29 cellular contexts compared by ENCODE assay signal in the genomic region with DNA sequence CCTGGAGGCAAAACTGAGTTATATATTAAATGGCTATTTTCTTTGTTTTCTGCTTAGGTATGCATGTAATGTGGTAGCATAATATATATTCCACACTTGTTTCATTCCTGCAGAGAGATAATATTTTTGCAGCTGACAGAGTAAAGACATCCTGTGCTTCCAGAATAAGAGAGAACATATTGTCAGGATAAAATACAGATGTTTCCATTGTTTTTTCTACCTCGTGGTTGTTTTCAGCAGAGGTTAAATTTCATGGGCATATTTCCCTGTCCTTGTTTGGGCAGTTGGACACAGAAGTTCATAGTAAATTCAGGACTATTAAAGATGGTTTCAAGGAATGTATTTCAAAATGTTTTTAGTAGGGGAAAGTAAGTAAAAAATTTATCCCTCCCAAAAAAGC. TPM values are rescaled to one million over a fixed set of nuclear protein-coding genes. Genes with fewer than 3 reads are reported as not detected.
"Had no signal": no experiment of that assay in that cellular context is flagged by ENCODE, and none has a peak within 500 bp of the region (broad histone marks: within the 10 kb centered on the region; RNA-seq: fewer than 3 reads in every experiment).

No MANE protein-coding gene starts in this region.

- DNase-seq: activated CD4-positive, alpha-beta memory T cell treated with anti-CD3 and anti-CD28 coated beads for 36 hours; activated CD4-positive, alpha-beta T cell treated with anti-CD3 and anti-CD28 coated beads for 36 hours; activated CD4-positive, CD25-positive, alpha-beta regulatory T cell; activated CD4-positive, CD25-positive, alpha-beta regulatory T cell treated with anti-CD3 and anti-CD28 coated beads, Interleukin-2, amount 50 U/mL, for 72 hours; activated CD8-positive, alpha-beta memory T cell treated with anti-CD3 and anti-CD28 coated beads, Interleukin-2, amount 10 ng/mL, durations not matched to agents 7 days and 5 days; activated CD8-positive, alpha-beta memory T cell treated with anti-CD3 and anti-CD28 coated beads, Interleukin-2, amount 50 U/mL, for 4 hours; activated CD8-positive, alpha-beta T cell treated with anti-CD3 and anti-CD28 coated beads, Interleukin-2, amount 10 ng/mL, durations not matched to agents 7 days and 5 days; activated effector memory CD4-positive, alpha-beta T cell treated with anti-CD3 and anti-CD28 coated beads, Interleukin-2, amount 50 U/mL, for 16 hours; activated naive CD4-positive, alpha-beta T cell treated with anti-CD3 and anti-CD28 coated beads for 36 hours; activated naive CD8-positive, alpha-beta T cell treated with anti-CD3 and anti-CD28 coated beads for 36 hours; activated naive CD8-positive, alpha-beta T cell treated with anti-CD3 and anti-CD28 coated beads, Interleukin-2, amount 50 U/mL, for 24 hours; activated T-cell treated with anti-CD3 and anti-CD28 coated beads, Interleukin-2, amount 50 U/mL, for 1 hour; activated T-cell treated with anti-CD3 and anti-CD28 coated beads, Interleukin-2, amount 50 U/mL, for 48 hours; brain microvascular endothelial cell; caudate nucleus; cortex of kidney; dermis blood vessel endothelial cell; effector CD8-positive, alpha-beta T cell; foreskin keratinocyte; heart right ventricle; T-helper 2 cell had no signal

- H3K4me3 ChIP-seq: ascending aorta, gastroesophageal sphincter, heart right ventricle had no signal

- ATAC-seq: activated CD4-positive, alpha-beta T cell treated with anti-CD3 and anti-CD28 coated beads for 36 hours; activated CD8-positive, alpha-beta memory T cell treated with anti-CD3 and anti-CD28 coated beads, Interleukin-2, amount 10 ng/mL, durations not matched to agents 7 days and 5 days; activated CD8-positive, alpha-beta T cell treated with anti-CD3 and anti-CD28 coated beads, Interleukin-2, amount 10 ng/mL, durations not matched to agents 7 days and 5 days; activated naive CD8-positive, alpha-beta T cell treated with anti-CD3 and anti-CD28 coated beads, Interleukin-2, amount 50 U/mL, for 24 hours; esophagus mucosa; foreskin keratinocyte; gastroesophageal sphincter; heart right ventricle had no signal

RNA-seq across cellular contexts. Expression of a gene that starts 47.6 kb away (rescaled TPM):
- total RNA-seq: activated CD4-positive, alpha-beta memory T cell treated with anti-CD3 and anti-CD28 coated beads for 36 hours; activated CD4-positive, alpha-beta T cell treated with anti-CD3 and anti-CD28 coated beads for 36 hours; activated CD4-positive, alpha-beta T cell treated with anti-CD3 and anti-CD28 coated beads, Interleukin-2, amount 10 ng/mL, durations not matched to agents 24 days and 14 days; activated CD8-positive, alpha-beta memory T cell treated with anti-CD3 and anti-CD28 coated beads for 36 hours; activated CD8-positive, alpha-beta memory T cell treated with anti-CD3 and anti-CD28 coated beads, Interleukin-2, amount 10 ng/mL, durations not matched to agents 7 days and 5 days; activated CD8-positive, alpha-beta T cell treated with anti-CD3 and anti-CD28 coated beads, Interleukin-2, amount 10 ng/mL, durations not matched to agents 7 days and 5 days; activated naive CD4-positive, alpha-beta T cell treated with anti-CD3 and anti-CD28 coated beads for 36 hours; activated naive CD8-positive, alpha-beta T cell treated with anti-CD3 and anti-CD28 coated beads for 36 hours; activated T-helper 1 cell treated with anti-CD3 and anti-CD28 coated beads, Interleukin-12 subunit alpha, Interleukin-12 subunit beta, Interleukin-2, Interleukin-4 antibody, amounts not matched to agents 30 ng/mL and 10 ng/mL and 1 ng/mL, durations not matched to agents 14 hours and 24 hours and 36 hours; activated T-helper 2 cell treated with anti-CD3 and anti-CD28 coated beads, Interferon-gamma antibody, Interleukin-2, Interleukin-4, amounts not matched to agents 10 μg/mL and 5 μg/mL and 100 μg/mL, durations not matched to agents 14 hours and 24 hours and 36 hours; foreskin keratinocyte; T-helper 1 cell treated with Interleukin-12 subunit alpha and Interleukin-12 subunit beta and Interleukin-4 antibody, amounts not matched to agents 30 ng/mL and 1 ng/mL, for 36 hours had no signal
